Comparison of ENCODE assay signal across 8 cellular contexts in genomic region chr10:86400705-86401587, GRCh38. TPM values are rescaled to one million over a fixed set of nuclear protein-coding genes. Genes with fewer than 3 reads are reported as not detected.
DNase-seq lines count a peak whose midpoint lies in the region; ATAC-seq and TF ChIP-seq lines count a peak whose summit lies in the region.

No MANE protein-coding gene starts in this region.

- H3K9me3 ChIP-seq in KOPT-K1 (ENCODE audit: insufficient read depth, low read length, poor library complexity, severe bottlenecking) (no peaks in the 10 kb centered on the region), endodermal cell (ENCODE audit: control insufficient read depth, low read length) (no peaks in the 10 kb centered on the region)

- H3K9ac ChIP-seq in endodermal cell (ENCODE audit: extremely low read depth, low read length, poor library complexity, severe bottlenecking) = peak overlapping the region; percentile 20

- peaks cover 42% of the 10 kb centered on the region for H3K27me3 Mint-ChIP-seq in endodermal cell (ENCODE audit: insufficient read depth)
- H3K27me3 Mint-ChIP-seq in natural killer cell (ENCODE audit: low read depth in 2 of 2) = peaks cover 26 to 27% of the 10 kb centered on the region in 2 donors
- no peaks in the 10 kb centered on the region for H3K27me3 Mint-ChIP-seq in stimulated activated naive CD8-positive, alpha-beta T cell treated with anti-CD3 and anti-CD28 coated beads, Interleukin-15, Interleukin-2, amounts not matched to agents 100 ng/mL and 50 ng/mL, for 24 hours

- intact Hi-C loops in natural killer cell (cut with micrococcal nuclease) = loop anchor here (1.0 kb wide), 1 partner anchor 184 kb away; no protein-coding TSS in a partner anchor

- H3K36me3 ChIP-seq in KOPT-K1 (ENCODE audit: insufficient read depth, low read length) = no peaks in the 10 kb centered on the region
- no peaks in the 10 kb centered on the region for H3K36me3 ChIP-seq in endodermal cell (ENCODE audit: control insufficient read depth, insufficient read depth, low read length)

- peaks cover 58% of the 10 kb centered on the region for H3K27me3 ChIP-seq in endodermal cell (ENCODE audit: control insufficient read depth, insufficient read depth, low read length, poor library complexity, severe bottlenecking)

- WGBS in endodermal cell (ENCODE audit: insufficient coverage in 1 of 2, insufficient read length in 1 of 2), 2 experiments = 1% methylated on average over 16 to 76 of the region's 76 CpGs

- H3K9me3 Mint-ChIP-seq in endodermal cell (no peaks in the 10 kb centered on the region), natural killer cell (no peaks in the 10 kb centered on the region)
- H3K9me3 Mint-ChIP-seq in stimulated activated naive CD8-positive, alpha-beta T cell treated with anti-CD3 and anti-CD28 coated beads, Interleukin-15, Interleukin-2, amounts not matched to agents 100 ng/mL and 50 ng/mL, for 24 hours = no peaks in the 10 kb centered on the region

- no peaks in the 10 kb centered on the region for H3K36me3 Mint-ChIP-seq in endodermal cell (ENCODE audit: low read depth)
- H3K36me3 Mint-ChIP-seq in natural killer cell = no peaks in the 10 kb centered on the region
- no peaks in the 10 kb centered on the region for H3K36me3 Mint-ChIP-seq in stimulated activated naive CD8-positive, alpha-beta T cell treated with anti-CD3 and anti-CD28 coated beads, Interleukin-15, Interleukin-2, amounts not matched to agents 100 ng/mL and 50 ng/mL, for 24 hours (ENCODE audit: low read depth)

- peaks cover 7% of the 10 kb centered on the region for H3K4me1 Mint-ChIP-seq in endodermal cell
- peaks cover 9 to 18% of the 10 kb centered on the region in 2 donors for H3K4me1 Mint-ChIP-seq in natural killer cell
- H3K4me1 Mint-ChIP-seq in stimulated activated naive CD8-positive, alpha-beta T cell treated with anti-CD3 and anti-CD28 coated beads, Interleukin-15, Interleukin-2, amounts not matched to agents 100 ng/mL and 50 ng/mL, for 24 hours (ENCODE audit: low read depth) = peaks cover 18% of the 10 kb centered on the region

- H3K27ac ChIP-seq in KOPT-K1 (ENCODE audit: low read depth, low read length, poor library complexity, severe bottlenecking) = peak overlapping the region; percentile 54
- no peak overlapping the region for H3K27ac ChIP-seq in endodermal cell (ENCODE audit: low read depth, low read length)

- peak overlapping the region; percentile 17 for H3K27ac Mint-ChIP-seq in endodermal cell
- H3K27ac Mint-ChIP-seq in natural killer cell = peak overlapping the region in 1 of 2 donors; percentile 27
- H3K27ac Mint-ChIP-seq in stimulated activated naive CD8-positive, alpha-beta T cell treated with anti-CD3 and anti-CD28 coated beads, Interleukin-15, Interleukin-2, amounts not matched to agents 100 ng/mL and 50 ng/mL, for 24 hours = peak overlapping the region; percentile 81

- peak; percentile 23 for ATAC-seq in GM21737 (IDR thresholded peaks at IDR 0.05; ENCODE audit: unreplicated experiment)
- peak; percentile 48 to 68 (median 55) for ATAC-seq in natural killer cell

- H3K4me3 Mint-ChIP-seq in endodermal cell = peak overlapping the region; percentile 64
- peak overlapping the region; percentile 78 for H3K4me3 Mint-ChIP-seq in natural killer cell
- H3K4me3 Mint-ChIP-seq in stimulated activated naive CD8-positive, alpha-beta T cell treated with anti-CD3 and anti-CD28 coated beads, Interleukin-15, Interleukin-2, amounts not matched to agents 100 ng/mL and 50 ng/mL, for 24 hours = peak overlapping the region; percentile 83

- no peaks in the 10 kb centered on the region for H3K4me1 ChIP-seq in endodermal cell (ENCODE audit: control insufficient read depth, insufficient read depth, low read length)

- H3K4me3 ChIP-seq in endodermal cell (ENCODE audit: low read length) = peak overlapping the region; percentile 83

- DNase-seq in G401 (ENCODE audit: low spot score) = peak; percentile 42
- DNase-seq in activated CD8-positive, alpha-beta memory T cell treated with anti-CD3 and anti-CD28 coated beads for 4 hours (ENCODE audit: low read depth in 2 of 2) = peak; percentile 59 to 68
- peak; percentile 81 for DNase-seq in endodermal cell
- peak; percentile 33 for DNase-seq in natural killer cell
- no peak for DNase-seq in NOMO-1 treated with dmso at 0.1 percent for 144 hours (lab: John Stamatoyannopoulos, UW; ENCODE audit: unreplicated experiment)

- in situ Hi-C loops in G401 (cut with HindIII; ENCODE audit: low sequenced_read_pairs) = no loop called here

- TF ChIP-seq CTCF in endodermal cell (conservative IDR thresholded peaks at IDR 0.05) (peak; percentile 37), natural killer cell (IDR thresholded peaks at IDR 0.05) (no peak)

RNA-seq across cellular contexts. Expression of gene GRID1, which starts 34.4 kb away (rescaled TPM):
- total RNA-seq in G401 (2014; rRNA removed; shearing (Covaris generic)) = 0.17 TPM in 1 of 2 replicates, not detected in the other
- total RNA-seq in endodermal cell = under 1 TPM; 0.13 to 0.53 TPM
- 1.1 TPM for polyA plus RNA-seq in endodermal cell (2013, experiment 1 of 2)
- polyA plus RNA-seq in endodermal cell (2013, experiment 2 of 2) = 0.87 TPM
- total RNA-seq in natural killer cell = not detected
